Comparison of ENCODE assay signal across 11 cellular contexts in genomic region chr7:157224627-157225026, GRCh38.
DNase-seq lines count a peak whose midpoint lies in the region; ATAC-seq and TF ChIP-seq lines count a peak whose summit lies in the region.
"Had no signal": no experiment of that assay in that cellular context is flagged by ENCODE, and none has a peak within 500 bp of the region (broad histone marks: within the 10 kb centered on the region; RNA-seq: fewer than 3 reads in every experiment).

No MANE protein-coding gene starts in this region.

- H3K36me3 Mint-ChIP-seq in CD4-positive, alpha-beta T cell (ENCODE audit: low read depth) = peaks cover 76% of the 10 kb centered on the region

- no peaks in the 10 kb centered on the region for H3K9me3 Mint-ChIP-seq in CD4-positive, alpha-beta T cell
- H3K9me3 Mint-ChIP-seq: activated T-helper 2 cell treated with anti-CD3 and anti-CD28 coated beads, Interferon-gamma antibody, Interleukin-2, Interleukin-4, amounts not matched to agents 10 μg/mL and 5 μg/mL and 100 μg/mL, durations not matched to agents 14 hours and 24 hours and 36 hours; natural killer cell had no signal

- H3K27ac ChIP-seq in HCT116 (ENCODE audit: low read depth, low read length) = no peak overlapping the region
- H3K27ac ChIP-seq in foreskin keratinocyte = no peak overlapping the region
- no peak overlapping the region for H3K27ac ChIP-seq in gastrocnemius medialis
- H3K27ac ChIP-seq in CD4-positive, alpha-beta T cell (ENCODE audit: low read depth, low read length) = no peak overlapping the region
- H3K27ac ChIP-seq: gastroesophageal sphincter had no signal

- peak; percentile 61 for TF ChIP-seq RAD21 in HCT116 (IDR thresholded peaks at IDR 0.05; ENCODE audit: low read depth)

- H3K4me1 ChIP-seq in HCT116 (ENCODE audit: control insufficient read depth in 1 of 2, insufficient read depth in 2 of 2, low read length in 2 of 2) (no peaks in the 10 kb centered on the region), foreskin keratinocyte (no peaks in the 10 kb centered on the region), gastrocnemius medialis (no peaks in the 10 kb centered on the region)
- H3K4me1 ChIP-seq: gastroesophageal sphincter had no signal

- no peak overlapping the region for H3K4me3 Mint-ChIP-seq in CD4-positive, alpha-beta T cell
- H3K4me3 Mint-ChIP-seq: natural killer cell had no signal

- TF ChIP-seq POLR2A in HCT116 (IDR thresholded peaks at IDR 0.05; ENCODE audit: borderline replicate concordance, extremely low read depth, insufficient read depth, insufficient read length) (no peak), gastrocnemius medialis (IDR thresholded peaks at IDR 0.05) (no peak)

- peaks cover 23 to 35% of the 10 kb centered on the region in 2 experiments; a peak in 3 of 4 replicates for H3K36me3 ChIP-seq in HCT116 (ENCODE audit: control insufficient read depth in 1 of 2, insufficient read depth in 2 of 2, low read length in 2 of 2)
- H3K36me3 ChIP-seq in gastrocnemius medialis = peaks cover 0 to 48% of the 10 kb centered on the region in 2 donors

- H3K9me3 ChIP-seq in HCT116 (ENCODE audit: control insufficient read depth in 1 of 2, insufficient read depth in 1 of 2, low read depth in 1 of 2, low read length in 2 of 2) (no peaks in the 10 kb centered on the region), gastrocnemius medialis (no peaks in the 10 kb centered on the region)
- no peaks in the 10 kb centered on the region for H3K9me3 ChIP-seq in CD4-positive, alpha-beta T cell (ENCODE audit: control insufficient read depth, low read length)
- H3K9me3 ChIP-seq: gastroesophageal sphincter had no signal

- H3K4me3 ChIP-seq in HCT116 (replicated peaks in 1 of 2; ENCODE audit: low read depth in 1 of 2, low read length in 2 of 2) (no peak overlapping the region), gastrocnemius medialis (no peak overlapping the region)
- H3K4me3 ChIP-seq: gastroesophageal sphincter had no signal

- intact Hi-C loops in HCT116 (cut with micrococcal nuclease) = no loop called here
- intact Hi-C loops in gastrocnemius medialis (cut with DNase I; ENCODE audit: low total_unique reads) = no loop called here
- intact Hi-C loops in CD4-positive, alpha-beta T cell (cut with DNase I, micrococcal nuclease) = loop anchor here in 1 of 2 experiments (5.0 kb wide), 1 partner anchor 118 kb away; no protein-coding TSS in a partner anchor

- BruUV-seq in HCT116 (replicated peaks; lab: Mats Ljungman, UMichigan) = no TSS peak

- no peaks in the 10 kb centered on the region for H3K4me1 Mint-ChIP-seq in CD4-positive, alpha-beta T cell (ENCODE audit: low read depth)
- H3K4me1 Mint-ChIP-seq: natural killer cell had no signal

- H4K20me1 ChIP-seq in HCT116 (ENCODE audit: insufficient read depth) = no peaks in the 10 kb centered on the region

- no peaks in the 10 kb centered on the region for H3K9me2 ChIP-seq in HCT116 (ENCODE audit: insufficient read depth)

- DNase-seq in ACHN = peak; percentile 56
- DNase-seq in HCT116 (ENCODE audit: low read depth, low spot score) = no peak
- peak; percentile 73 for DNase-seq in SK-MEL-5 (ENCODE audit: low read depth, low spot score)
- no peak for DNase-seq in foreskin keratinocyte
- no peak for DNase-seq in gastrocnemius medialis
- no peak for DNase-seq in CD4-positive, alpha-beta T cell
- DNase-seq: natural killer cell had no signal

- no peak overlapping the region for H3K27ac Mint-ChIP-seq in CD4-positive, alpha-beta T cell
- H3K27ac Mint-ChIP-seq: activated T-helper 2 cell treated with anti-CD3 and anti-CD28 coated beads, Interferon-gamma antibody, Interleukin-2, Interleukin-4, amounts not matched to agents 10 μg/mL and 5 μg/mL and 100 μg/mL, durations not matched to agents 14 hours and 24 hours and 36 hours; natural killer cell had no signal

- in situ Hi-C loops in ACHN (cut with HindIII; ENCODE audit: low pct_ligation_motif_present, low pct_unique_long_range_greater_than_20kb, low sequenced_read_pairs) = no loop called here
- in situ Hi-C loops in SK-MEL-5 (cut with HindIII; ENCODE audit: low pct_unique_long_range_greater_than_20kb, low sequenced_read_pairs) = no loop called here
- in situ Hi-C loops in gastrocnemius medialis (cut with MboI; ENCODE audit: low sequenced_read_pairs in 4 of 4) = no loop called here

- TF ChIP-seq CTCF in HCT116 (IDR thresholded peaks at IDR 0.05 in 2 of 3, conservative IDR thresholded peaks at IDR 0.05 in 1 of 3; ENCODE audit: borderline replicate concordance in 1 of 3, insufficient read depth in 1 of 3, low read depth in 2 of 3, low read length in 2 of 3) = peak in 1 of 3 experiments; percentile 31; a peak in 1 of 6 replicates
- peak; percentile 42 for TF ChIP-seq CTCF in foreskin keratinocyte (conservative IDR thresholded peaks at IDR 0.05)
- TF ChIP-seq CTCF in gastrocnemius medialis (IDR thresholded peaks at IDR 0.05 in 4 of 5, conservative IDR thresholded peaks at IDR 0.05 in 1 of 5) = peak in 1 of 5 experiments; percentile 8
- TF ChIP-seq CTCF in CD4-positive, alpha-beta T cell (IDR thresholded peaks at IDR 0.05) = no peak

- H3K27me3 Mint-ChIP-seq in CD4-positive, alpha-beta T cell = no peaks in the 10 kb centered on the region

- H3K27me3 ChIP-seq in HCT116 (ENCODE audit: insufficient read depth, low read length) (no peaks in the 10 kb centered on the region), foreskin keratinocyte (no peaks in the 10 kb centered on the region), gastrocnemius medialis (no peaks in the 10 kb centered on the region)
- no peaks in the 10 kb centered on the region for H3K27me3 ChIP-seq in CD4-positive, alpha-beta T cell (ENCODE audit: control insufficient read depth, insufficient read depth, low read length)
- H3K27me3 ChIP-seq: gastroesophageal sphincter had no signal

- POLR2A ChIA-PET in HCT116 (lab: Charles Lee) = no interaction called here
- POLR2A ChIA-PET in CD4-positive, alpha-beta T cell (lab: Charles Lee) = no interaction called here

- CTCF ChIA-PET in HCT116 (lab: Charles Lee) = no interaction called here
- CTCF ChIA-PET in CD4-positive, alpha-beta T cell (lab: Charles Lee) = no interaction called here

- no peak overlapping the region for H3K4me2 ChIP-seq in HCT116 (ENCODE audit: low read length)

- RAD21 ChIA-PET in HCT116 (lab: Charles Lee; ENCODE audit: low non-redundant PET in 1 of 2, low total read pairs in 2 of 2, uncharacterized antibody in 2 of 2, unreplicated experiment in 2 of 2) = interaction anchor here in 1 of 2 experiments (1.0 kb wide), 1 partner anchor 251 kb away, joined by 4 read pairs; no protein-coding TSS in a partner anchor

- H2AFZ ChIP-seq in HCT116 (ENCODE audit: low read depth, low read length, poor library complexity, severe bottlenecking) = no peak overlapping the region

- H3K79me2 ChIP-seq in HCT116 (ENCODE audit: insufficient read depth, low read length) = peaks cover 17% of the 10 kb centered on the region; the same call in 1 of the 2 replicates

- no peak overlapping the region for H3K9ac ChIP-seq in HCT116 (ENCODE audit: low read length)

- ATAC-seq in HCT116 (peak; percentile 42; the same call in 1 of the 2 replicates), foreskin keratinocyte (no peak), HG02973 (IDR thresholded peaks at IDR 0.05; ENCODE audit: unreplicated experiment) (no peak), gastrocnemius medialis (no peak), HG03442 (IDR thresholded peaks at IDR 0.05; ENCODE audit: unreplicated experiment) (no peak)
- ATAC-seq in CD4-positive, alpha-beta T cell (ENCODE audit: poor library complexity) = no peak
- ATAC-seq: gastroesophageal sphincter, natural killer cell had no signal

TF ChIP-seq in HCT116, 20 proteins besides CTCF, POLR2A, EP300 and RAD21:
- TF ChIP-seq ZBTB33 (IDR thresholded peaks at IDR 0.05; ENCODE audit: extremely low read depth, insufficient replicate concordance, low read length) (no peak), EGR1 (IDR thresholded peaks at IDR 0.05; ENCODE audit: low read depth) (0 out of 2 replicates have a peak, but pooled peaks have one; percentile 33), YY1 (IDR thresholded peaks at IDR 0.05; ENCODE audit: extremely low read depth, insufficient replicate concordance, low read depth, low read length) (no peak), TCF7L2 (IDR thresholded peaks at IDR 0.05; ENCODE audit: borderline replicate concordance, extremely low read depth, insufficient read depth, insufficient read length) (peak; percentile 31)

Comparison
In these comparisons a context has a peak if more than half of its experiments do, and no peak if none do; other contexts are left out.
1. DNase-seq: peak in ACHN (single experiment) and SK-MEL-5 (single experiment); none in HCT116 (single experiment), foreskin keratinocyte (0 of 2), gastrocnemius medialis (0 of 2) and CD4-positive, alpha-beta T cell (0 of 10).